In the genomic region with DNA sequence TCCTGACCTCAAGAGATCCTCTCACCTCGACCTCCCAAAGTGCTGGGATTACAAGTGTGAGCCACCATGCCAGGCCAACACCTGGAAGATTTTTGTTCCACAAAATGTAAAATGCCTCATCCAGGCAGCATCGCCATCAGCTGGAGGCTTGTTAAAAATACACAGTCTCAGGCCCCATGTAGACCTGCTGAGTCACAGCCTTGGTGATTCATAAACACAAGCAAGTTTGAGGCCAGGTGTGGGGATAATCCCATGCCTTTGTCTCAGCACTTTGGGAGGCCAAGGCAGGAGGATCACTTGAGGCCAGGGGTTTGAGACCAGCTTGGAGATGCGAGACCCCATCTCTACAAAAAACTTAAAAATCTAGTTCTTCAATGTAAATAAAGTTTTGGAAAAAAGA, we compare ENCODE assay signal across 12 cellular contexts. TPM values are rescaled to one million over a fixed set of nuclear protein-coding genes. Genes with fewer than 3 reads are reported as not detected.
A peak's percentile ranks its signal among the peaks of the same experiment; 100 is the strongest.
DNase-seq lines count a peak whose midpoint lies in the region; ATAC-seq and TF ChIP-seq lines count a peak whose summit lies in the region.
"Had no signal": no experiment of that assay in that cellular context is flagged by ENCODE, and none has a peak within 500 bp of the region (broad histone marks: within the 10 kb centered on the region; RNA-seq: fewer than 3 reads in every experiment).

No MANE protein-coding gene starts in this region.

- no peaks in the 10 kb centered on the region for H3K36me3 ChIP-seq in upper lobe of right lung
- H3K36me3 ChIP-seq: thoracic aorta had no signal

- H3K27ac Mint-ChIP-seq in activated T-cell treated with anti-CD3 and anti-CD28 coated beads, Interleukin-2, amount 50 U/mL, for 24 hours: no peak overlapping the region
- H3K27ac Mint-ChIP-seq: CD4-positive, alpha-beta memory T cell; dendritic cell treated with granulocyte-macrophage colony-stimulating factor and Interleukin-4, amounts not matched to agents 40 ng/mL and 50 ng/mL, for 4 days had no signal

- ATAC-seq in activated T-cell treated with anti-CD3 and anti-CD28 coated beads, Interleukin-2, amount 50 U/mL, for 4 hours: peak; percentile 59 to 75
- no peak for ATAC-seq in GM19395 (IDR thresholded peaks at IDR 0.05; ENCODE audit: unreplicated experiment)
- ATAC-seq in upper lobe of right lung: no peak

- DNase-seq in activated T-cell treated with anti-CD3 and anti-CD28 coated beads, Interleukin-2, amount 50 U/mL, for 4 hours: no peak
- DNase-seq in activated T-cell treated with anti-CD3 and anti-CD28 coated beads, Interleukin-2, amount 50 U/mL, for 24 hours: no peak
- DNase-seq in M059J (ENCODE audit: low read depth) (peak; percentile 72), astrocyte of the spinal cord (ENCODE audit: low read depth, low spot score) (peak; percentile 44), renal cortical epithelial cell (ENCODE audit: low read depth) (peak; percentile 74), DMS153 treated with DMSO at 0.1 percent for 48 hours (lab: John Stamatoyannopoulos, UW; ENCODE audit: unreplicated experiment) (no peak), upper lobe of right lung (no peak)
- DNase-seq: CD4-positive, alpha-beta memory T cell; NCI-H2081 had no signal

- no peaks in the 10 kb centered on the region for H3K4me1 Mint-ChIP-seq in activated T-cell treated with anti-CD3 and anti-CD28 coated beads, Interleukin-2, amount 50 U/mL, for 4 hours (ENCODE audit: low read depth)
- no peaks in the 10 kb centered on the region for H3K4me1 Mint-ChIP-seq in activated T-cell treated with anti-CD3 and anti-CD28 coated beads, Interleukin-2, amount 50 U/mL, for 24 hours (ENCODE audit: low read depth)
- H3K4me1 Mint-ChIP-seq: CD4-positive, alpha-beta memory T cell had no signal

- peaks cover 12% of the 10 kb centered on the region for H3K4me1 ChIP-seq in upper lobe of right lung

- no peak overlapping the region for H3K4me3 Mint-ChIP-seq in activated T-cell treated with anti-CD3 and anti-CD28 coated beads, Interleukin-2, amount 50 U/mL, for 4 hours
- H3K4me3 Mint-ChIP-seq in activated T-cell treated with anti-CD3 and anti-CD28 coated beads, Interleukin-2, amount 50 U/mL, for 24 hours: no peak overlapping the region
- H3K4me3 Mint-ChIP-seq: CD4-positive, alpha-beta memory T cell; dendritic cell treated with granulocyte-macrophage colony-stimulating factor and Interleukin-4, amounts not matched to agents 40 ng/mL and 50 ng/mL, for 4 days had no signal

- H3K36me3 Mint-ChIP-seq in activated T-cell treated with anti-CD3 and anti-CD28 coated beads, Interleukin-2, amount 50 U/mL, for 4 hours (ENCODE audit: insufficient read depth): no peaks in the 10 kb centered on the region
- no peaks in the 10 kb centered on the region for H3K36me3 Mint-ChIP-seq in activated T-cell treated with anti-CD3 and anti-CD28 coated beads, Interleukin-2, amount 50 U/mL, for 24 hours (ENCODE audit: low read depth)
- H3K36me3 Mint-ChIP-seq: CD4-positive, alpha-beta memory T cell had no signal

- TF ChIP-seq CTCF in astrocyte of the spinal cord (IDR thresholded peaks at IDR 0.05; ENCODE audit: low read depth, low read length) (no peak), upper lobe of right lung (IDR thresholded peaks at IDR 0.05) (no peak)

- no peak overlapping the region for H3K27ac ChIP-seq in upper lobe of right lung
- H3K27ac ChIP-seq: thoracic aorta had no signal

- H3K4me3 ChIP-seq in astrocyte of the spinal cord (ENCODE audit: low read depth, low read length) (no peak overlapping the region), upper lobe of right lung (no peak overlapping the region)
- H3K4me3 ChIP-seq: thoracic aorta had no signal

- H3K9me3 ChIP-seq in upper lobe of right lung: no peaks in the 10 kb centered on the region
- H3K9me3 ChIP-seq: thoracic aorta had no signal

- H3K27me3 Mint-ChIP-seq in activated T-cell treated with anti-CD3 and anti-CD28 coated beads, Interleukin-2, amount 50 U/mL, for 4 hours (ENCODE audit: low read depth): no peaks in the 10 kb centered on the region
- H3K27me3 Mint-ChIP-seq in activated T-cell treated with anti-CD3 and anti-CD28 coated beads, Interleukin-2, amount 50 U/mL, for 24 hours: peaks cover 7% of the 10 kb centered on the region

- intact Hi-C loops in upper lobe of right lung (cut with DNase I): no loop called here

- in situ Hi-C loops in astrocyte of the spinal cord (cut with HindIII; ENCODE audit: low sequenced_read_pairs): no loop called here

- H3K27me3 ChIP-seq in upper lobe of right lung: no peaks in the 10 kb centered on the region

- no peaks in the 10 kb centered on the region for H3K9me3 Mint-ChIP-seq in activated T-cell treated with anti-CD3 and anti-CD28 coated beads, Interleukin-2, amount 50 U/mL, for 4 hours
- H3K9me3 Mint-ChIP-seq in activated T-cell treated with anti-CD3 and anti-CD28 coated beads, Interleukin-2, amount 50 U/mL, for 24 hours: no peaks in the 10 kb centered on the region
- H3K9me3 Mint-ChIP-seq: dendritic cell treated with granulocyte-macrophage colony-stimulating factor and Interleukin-4, amounts not matched to agents 40 ng/mL and 50 ng/mL, for 4 days had no signal

RNA-seq across cellular contexts. Expression of a gene that starts 49.1 kb away (rescaled TPM):
- 10 to 100 TPM; 46.6 to 47.9 (median 46.8) TPM for total RNA-seq in activated T-cell treated with anti-CD3 and anti-CD28 coated beads, Interleukin-2, amount 50 U/mL, for 4 hours
- 6.6 and 11.6 TPM in 2 replicates for total RNA-seq in M059J (2014; rRNA removed; shearing (Covaris generic))
- total RNA-seq in renal cortical epithelial cell (24.3 and 45.8 TPM in 2 replicates), upper lobe of right lung (33.3 TPM)

Comparison
In these comparisons a context has a peak if more than half of its experiments do, and no peak if none do; other contexts are left out.
1. ATAC-seq: peak in activated T-cell treated with anti-CD3 and anti-CD28 coated beads, Interleukin-2, amount 50 U/mL, for 4 hours (2 of 2); none in GM19395 (single experiment) and upper lobe of right lung (single experiment).
2. DNase-seq: peak in M059J (single experiment), astrocyte of the spinal cord (single experiment) and renal cortical epithelial cell (single experiment); none in activated T-cell treated with anti-CD3 and anti-CD28 coated beads, Interleukin-2, amount 50 U/mL, for 4 hours (single experiment), activated T-cell treated with anti-CD3 and anti-CD28 coated beads, Interleukin-2, amount 50 U/mL, for 24 hours (single experiment), DMS153 treated with DMSO at 0.1 percent for 48 hours (single experiment) and upper lobe of right lung (single experiment).